ENCODE assay signal across 20 cellular contexts in the genomic region with DNA sequence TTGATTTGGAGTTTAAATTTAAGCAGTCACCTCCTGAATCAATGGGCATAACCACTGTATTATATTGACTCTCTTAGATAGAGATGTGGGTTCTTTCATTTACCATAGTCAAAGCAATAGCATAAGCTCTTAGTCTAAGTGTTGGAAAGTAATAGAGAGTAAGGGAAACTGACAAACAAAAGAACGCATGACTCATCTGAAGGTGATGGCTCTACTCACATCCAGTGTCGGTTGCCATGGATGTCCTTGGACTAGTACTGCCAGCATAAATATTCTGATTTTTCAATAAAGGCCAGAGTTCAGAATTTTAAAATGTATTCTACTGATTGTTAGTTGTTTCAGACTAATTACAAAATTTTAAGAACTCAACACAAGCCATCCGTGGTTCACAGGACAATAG.
A peak's percentile ranks its signal among the peaks of the same experiment; 100 is the strongest.
DNase-seq lines count a peak whose midpoint lies in the region; ATAC-seq and TF ChIP-seq lines count a peak whose summit lies in the region.
"Had no signal": no experiment of that assay in that cellular context is flagged by ENCODE, and none has a peak within 500 bp of the region (broad histone marks: within the 10 kb centered on the region; RNA-seq: fewer than 3 reads in every experiment).

No MANE protein-coding gene starts in this region.

- DNase-seq in DMS53 (lab: John Stamatoyannopoulos, UW): peak; percentile 78
- DNase-seq in adrenal gland: peak in 4 of 7 donors; percentile 10 to 33 (median 20)
- peak; percentile 92 for DNase-seq in dermis blood vessel endothelial cell
- peak; percentile 80 to 89 for DNase-seq in lung microvascular endothelial cell (ENCODE audit: low read depth in 2 of 2)
- DNase-seq in nucleus accumbens (lab: John Stamatoyannopoulos, UW): no peak
- no peak for DNase-seq in mucosa of descending colon
- DNase-seq in ascending aorta (ENCODE audit: low spot score in 2 of 2): no peak
- DNase-seq: AML-193; Caco-2; CD4-positive, alpha-beta T cell; DMS153; DND-41; EL; GM23248; IMR-90 had no signal

- H3K9me3 ChIP-seq in adrenal gland (replicated peaks in 1 of 3) (no peaks in the 10 kb centered on the region), mucosa of descending colon (no peaks in the 10 kb centered on the region), ascending aorta (no peaks in the 10 kb centered on the region)
- H3K9me3 ChIP-seq: Caco-2, HAP-1 had no signal

- H3K4me1 ChIP-seq in adrenal gland (replicated peaks in 1 of 2) (peaks cover 0 to 5% of the 10 kb centered on the region in 2 donors), mucosa of descending colon (ENCODE audit: low read depth) (no peaks in the 10 kb centered on the region), ascending aorta (no peaks in the 10 kb centered on the region)

- TF ChIP-seq CTCF in adrenal gland (IDR thresholded peaks at IDR 0.05) (no peak), mucosa of descending colon (IDR thresholded peaks at IDR 0.05) (no peak), ascending aorta (IDR thresholded peaks at IDR 0.05) (no peak)

- no peaks in the 10 kb centered on the region for H3K36me3 ChIP-seq in adrenal gland (replicated peaks in 1 of 2)
- no peaks in the 10 kb centered on the region for H3K36me3 ChIP-seq in mucosa of descending colon (ENCODE audit: low read depth)
- no peaks in the 10 kb centered on the region for H3K36me3 ChIP-seq in ascending aorta
- H3K36me3 ChIP-seq: HAP-1 had no signal

- H3K27me3 ChIP-seq in adrenal gland (no peaks in the 10 kb centered on the region), ascending aorta (no peaks in the 10 kb centered on the region)

- H3K4me3 ChIP-seq in adrenal gland: no peak overlapping the region
- H3K4me3 ChIP-seq in mucosa of descending colon: no peak overlapping the region
- H3K4me3 ChIP-seq in ascending aorta: no peak overlapping the region
- H3K4me3 ChIP-seq: GM12878, GM23248, HAP-1, K562 had no signal

- no peak for ATAC-seq in mucosa of descending colon
- no peak for ATAC-seq in HG03196 (IDR thresholded peaks at IDR 0.05; ENCODE audit: unreplicated experiment)
- ATAC-seq: GM12878, K562 had no signal

- H3K27ac ChIP-seq in adrenal gland (no peak overlapping the region), ascending aorta (no peak overlapping the region)
- H3K27ac ChIP-seq: C4-2B, GM23248 had no signal

- intact Hi-C loops in adrenal gland (cut with DNase I) (no loop called here), mucosa of descending colon (cut with DNase I, micrococcal nuclease) (no loop called here), ascending aorta (cut with DNase I) (no loop called here)

- WGBS in adrenal gland, 4 donors: 42 to 58% (median 49%) methylated on average over 3 of the region's 3 CpGs

- no peak for TF ChIP-seq POLR2A in adrenal gland (IDR thresholded peaks at IDR 0.05)

Comparison
In these comparisons a context has a peak if more than half of its experiments do, and no peak if none do; other contexts are left out.
1. DNase-seq: peak in DMS53 (single experiment), adrenal gland (4 of 7), dermis blood vessel endothelial cell (single experiment) and lung microvascular endothelial cell (2 of 2); none in nucleus accumbens (0 of 56), mucosa of descending colon (0 of 3) and ascending aorta (0 of 2).